Comparison of ENCODE assay signal across 2 cellular contexts in genomic region chr11:6328321-6328720, GRCh38.
TF ChIP-seq lines count a peak whose summit lies in the region.

No MANE protein-coding gene starts in this region.

TF ChIP-seq in GM23338, 12 proteins besides CTCF, POLR2A, EP300 and RAD21 (continued from another document):
- no peak for TF ChIP-seq ZNF462 (CRISPR knock-in tag; IDR thresholded peaks at IDR 0.05)
- no peak for TF ChIP-seq EZH2 (IDR thresholded peaks at IDR 0.05; ENCODE audit: low read depth, unreplicated experiment)
- TF ChIP-seq STAT1 (IDR thresholded peaks at IDR 0.05; ENCODE audit: unreplicated experiment), result no peak

TF ChIP-seq in H1, 55 proteins besides CTCF, POLR2A, EP300 and RAD21 (continued from another document):
- no peak for TF ChIP-seq GABPA (IDR thresholded peaks at IDR 0.05; ENCODE audit: borderline replicate concordance, insufficient read depth, low read length)
- no peak for TF ChIP-seq BCL11A (IDR thresholded peaks at IDR 0.05; ENCODE audit: low read depth in 2 of 2, low read length in 2 of 2)
- TF ChIP-seq SAP30 (IDR thresholded peaks at IDR 0.05; ENCODE audit: insufficient read depth, insufficient replicate concordance, low read length), result no peak
- no peak for TF ChIP-seq KDM4A (IDR thresholded peaks at IDR 0.05; ENCODE audit: low read depth, low read length, severe bottlenecking)
- TF ChIP-seq ZNF274 (IDR thresholded peaks at IDR 0.05; ENCODE audit: borderline replicate concordance, extremely low read depth, low read length), result no peak
- TF ChIP-seq TBP (IDR thresholded peaks at IDR 0.05; ENCODE audit: low read depth, low read length), result no peak
- TF ChIP-seq JUND (IDR thresholded peaks at IDR 0.05; ENCODE audit: low read length), result no peak
- no peak for TF ChIP-seq PHF8 (conservative IDR thresholded peaks at IDR 0.05; ENCODE audit: low read depth, low read length)
- TF ChIP-seq CBX8 (IDR thresholded peaks at IDR 0.05; ENCODE audit: borderline replicate concordance, low read depth, low read length), result no peak
- no peak for TF ChIP-seq RXRA (IDR thresholded peaks at IDR 0.05; ENCODE audit: insufficient read depth, low read depth, low read length)
- no peak for TF ChIP-seq EGR1 (IDR thresholded peaks at IDR 0.05; ENCODE audit: borderline replicate concordance, low read depth, low read length)
- TF ChIP-seq HDAC2 (IDR thresholded peaks at IDR 0.05; ENCODE audit: borderline replicate concordance in 1 of 2, low read depth in 2 of 2, low read length in 2 of 2), result no peak
- TF ChIP-seq CEBPB (IDR thresholded peaks at IDR 0.05; ENCODE audit: low read depth, low read length), result no peak
- TF ChIP-seq TCF12 (IDR thresholded peaks at IDR 0.05; ENCODE audit: low read depth, low read length), result no peak
- TF ChIP-seq CREB1 (IDR thresholded peaks at IDR 0.05), result no peak
- TF ChIP-seq USF2 (IDR thresholded peaks at IDR 0.05; ENCODE audit: low read length), result no peak
TF ChIP-seq in H1: peak in this region for 0.
